In genomic region chr7:782718-783449, GRCh38 we compare ENCODE assay signal across 1 cellular context.
TF ChIP-seq lines count a peak whose summit lies in the region.

No MANE protein-coding gene starts in this region.

TF ChIP-seq in HepG2, 621 proteins besides CTCF, POLR2A, EP300 and RAD21:
- TF ChIP-seq RORA (CRISPR knock-in tag; IDR thresholded peaks at IDR 0.05) (no peak), CEBPB (IDR thresholded peaks at IDR 0.05; ENCODE audit: borderline replicate concordance, low read depth, low read length) (peak; percentile 56; the same call in 1 of the 2 replicates), HNF1A (IDR thresholded peaks at IDR 0.05; ENCODE audit: low read depth) (no peak), HNF1A (CRISPR knock-in tag; IDR thresholded peaks at IDR 0.05; ENCODE audit: borderline replicate concordance) (no peak), NR2F6 (IDR thresholded peaks at IDR 0.05) (no peak), NR2F6 (CRISPR knock-in tag; IDR thresholded peaks at IDR 0.05) (no peak), SRF (IDR thresholded peaks at IDR 0.05; ENCODE audit: low read depth, low read length) (no peak), RBM22 (optimal IDR thresholded peaks at IDR 0.05; ENCODE audit: low read length) (peak; percentile 31)
